In genomic region chr17:43943769-43944418, GRCh38 we compare ENCODE assay signal across 1 cellular context.
TF ChIP-seq lines count a peak whose summit lies in the region.

No MANE protein-coding gene starts in this region.

TF ChIP-seq in HepG2, 621 proteins besides CTCF, POLR2A, EP300 and RAD21 (continues in another document):
- TF ChIP-seq UBTF (CRISPR knock-in tag; IDR thresholded peaks at IDR 0.05) (0 out of 2 replicates have a peak, but pooled peaks have one; percentile 30), ZBTB43 (CRISPR knock-in tag; conservative IDR thresholded peaks at IDR 0.05) (0 out of 2 replicates have a peak, but pooled peaks have one; percentile 17), SP140L (CRISPR knock-in tag; IDR thresholded peaks at IDR 0.05; ENCODE audit: borderline replicate concordance) (peak; percentile 94; the same call in 1 of the 2 replicates), ZMAT3 (CRISPR knock-in tag; conservative IDR thresholded peaks at IDR 0.05) (no peak), ZFY (CRISPR knock-in tag; IDR thresholded peaks at IDR 0.05) (peak; percentile 38; the same call in 1 of the 2 replicates), KDM2A (CRISPR knock-in tag; IDR thresholded peaks at IDR 0.05; ENCODE audit: borderline replicate concordance, low read depth) (peak; percentile 83), SAP130 (CRISPR knock-in tag; IDR thresholded peaks at IDR 0.05; ENCODE audit: low read depth) (peak; percentile 39), MXD4 (CRISPR knock-in tag; IDR thresholded peaks at IDR 0.05) (peak; percentile 80; the same call in 1 of the 2 replicates), ZBTB38 (CRISPR knock-in tag; IDR thresholded peaks at IDR 0.05) (no peak), PATZ1 (CRISPR knock-in tag; IDR thresholded peaks at IDR 0.05) (peak; percentile 53), SP5 (CRISPR knock-in tag; IDR thresholded peaks at IDR 0.05; ENCODE audit: borderline replicate concordance, low read depth) (no peak), BORCS8-MEF2B (CRISPR knock-in tag; IDR thresholded peaks at IDR 0.05) (0 out of 2 replicates have a peak, but pooled peaks have one; percentile 39), HBP1 (CRISPR knock-in tag; IDR thresholded peaks at IDR 0.05; ENCODE audit: low read depth) (0 out of 2 replicates have a peak, but pooled peaks have one; percentile 40), ERF (CRISPR knock-in tag; IDR thresholded peaks at IDR 0.05) (peak; percentile 78; the same call in 1 of the 2 replicates), RFX5 (IDR thresholded peaks at IDR 0.05; ENCODE audit: low read depth, low read length) (0 out of 2 replicates have a peak, but pooled peaks have one; percentile 8), ZNF660 (CRISPR knock-in tag; IDR thresholded peaks at IDR 0.05; ENCODE audit: borderline replicate concordance, low read depth) (no peak), ZNF782 (CRISPR knock-in tag; IDR thresholded peaks at IDR 0.05; ENCODE audit: borderline replicate concordance) (0 out of 2 replicates have a peak, but pooled peaks have one; percentile 49), ZNF138 (CRISPR knock-in tag; IDR thresholded peaks at IDR 0.05; ENCODE audit: low read depth) (no peak), MIER3 (CRISPR knock-in tag; IDR thresholded peaks at IDR 0.05; ENCODE audit: borderline replicate concordance) (peak; percentile 58; the same call in 1 of the 2 replicates), NFYB (CRISPR knock-in tag; IDR thresholded peaks at IDR 0.05) (no peak), HNF1B (CRISPR knock-in tag; IDR thresholded peaks at IDR 0.05) (peak; percentile 76), ZNF788 (CRISPR knock-in tag; IDR thresholded peaks at IDR 0.05; ENCODE audit: borderline replicate concordance) (peak; percentile 72; the same call in 1 of the 2 replicates), SP4 (CRISPR knock-in tag; IDR thresholded peaks at IDR 0.05) (no peak), FOSL2 (CRISPR knock-in tag; IDR thresholded peaks at IDR 0.05) (peak; percentile 51), ZNF160 (CRISPR knock-in tag; IDR thresholded peaks at IDR 0.05) (no peak), ZNF205 (CRISPR knock-in tag; IDR thresholded peaks at IDR 0.05) (peak; percentile 72), CAMTA2 (CRISPR knock-in tag; IDR thresholded peaks at IDR 0.05; ENCODE audit: borderline replicate concordance) (no peak), ZNF687 (CRISPR knock-in tag; IDR thresholded peaks at IDR 0.05) (peak; percentile 52), TAF1 (CRISPR knock-in tag; IDR thresholded peaks at IDR 0.05) (peak; percentile 21; the same call in 1 of the 2 replicates), NCOA2 (CRISPR knock-in tag; IDR thresholded peaks at IDR 0.05) (peak; percentile 54), ZSCAN22 (CRISPR knock-in tag; IDR thresholded peaks at IDR 0.05) (no peak), ELF1 (CRISPR knock-in tag; IDR thresholded peaks at IDR 0.05) (0 out of 2 replicates have a peak, but pooled peaks have one; percentile 22), MXD3 (CRISPR knock-in tag; IDR thresholded peaks at IDR 0.05) (peak; percentile 48; the same call in 1 of the 2 replicates), ZNF619 (CRISPR knock-in tag; IDR thresholded peaks at IDR 0.05) (peak; percentile 96; the same call in 1 of the 2 replicates), HOXA3 (CRISPR knock-in tag; IDR thresholded peaks at IDR 0.05) (peak; percentile 47; the same call in 1 of the 2 replicates), TGIF2 (CRISPR knock-in tag; IDR thresholded peaks at IDR 0.05) (0 out of 2 replicates have a peak, but pooled peaks have one; percentile 24), ZNF264 (CRISPR knock-in tag; IDR thresholded peaks at IDR 0.05) (no peak), ZNF772 (CRISPR knock-in tag; IDR thresholded peaks at IDR 0.05) (0 out of 2 replicates have a peak, but pooled peaks have one; percentile 69), RERE (CRISPR knock-in tag; IDR thresholded peaks at IDR 0.05; ENCODE audit: low read depth) (no peak), ZNF143 (CRISPR knock-in tag; IDR thresholded peaks at IDR 0.05) (no peak), ZSCAN31 (CRISPR knock-in tag; IDR thresholded peaks at IDR 0.05; ENCODE audit: low read depth) (0 out of 2 replicates have a peak, but pooled peaks have one; percentile 60), TBX2 (CRISPR knock-in tag; IDR thresholded peaks at IDR 0.05; ENCODE audit: borderline replicate concordance) (peak; percentile 47; the same call in 1 of the 2 replicates), ZNF335 (CRISPR knock-in tag; IDR thresholded peaks at IDR 0.05) (0 out of 2 replicates have a peak, but pooled peaks have one; percentile 38), ZNF629 (CRISPR knock-in tag; conservative IDR thresholded peaks at IDR 0.05) (no peak)
